ENCODE assay signal across 16 cellular contexts in the genomic region with DNA sequence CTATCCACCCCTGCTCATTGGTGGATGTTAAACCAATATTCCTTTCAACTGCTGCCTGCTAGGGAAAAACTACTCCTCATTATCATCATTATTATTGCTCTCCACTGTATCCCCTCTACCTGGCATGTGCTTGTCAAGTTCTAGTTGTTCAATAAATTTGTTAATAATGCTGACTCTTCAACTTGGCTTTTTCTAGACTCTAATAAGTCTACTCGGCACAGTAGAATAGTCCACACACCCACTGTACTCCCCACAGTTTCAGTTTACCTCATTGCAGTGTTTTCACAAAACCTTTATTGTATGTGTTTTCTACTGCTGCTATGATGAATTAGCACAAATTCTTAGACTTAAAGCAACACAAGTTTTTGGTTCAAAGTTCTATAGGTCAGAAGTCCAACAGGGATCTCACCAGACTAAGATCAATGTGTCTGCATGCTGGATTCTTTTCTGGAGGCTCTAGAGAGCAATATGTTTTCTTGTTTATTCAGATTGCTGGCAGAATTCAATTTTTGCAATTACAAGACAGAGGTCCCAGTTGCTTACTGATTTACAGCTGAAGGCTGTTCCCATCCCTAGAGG.
"Had no signal": no experiment of that assay in that cellular context is flagged by ENCODE, and none has a peak within 500 bp of the region (broad histone marks: within the 10 kb centered on the region; RNA-seq: fewer than 3 reads in every experiment).

No MANE protein-coding gene starts in this region.

- FAIRE-seq: colon had no signal

- H3K27ac ChIP-seq: ascending aorta, esophagus squamous epithelium, foreskin keratinocyte, neutrophil, skin epidermis, stomach, thoracic aorta had no signal

- H3K4me1 ChIP-seq: foreskin keratinocyte had no signal

- H3K9me3 ChIP-seq: ascending aorta, esophagus squamous epithelium, neutrophil, thoracic aorta had no signal

- H3K4me3 ChIP-seq: ascending aorta, esophagus squamous epithelium, skin epidermis, stomach, thoracic aorta had no signal

- H3K36me3 ChIP-seq: thoracic aorta had no signal

- H3K27me3 ChIP-seq: ascending aorta, esophagus squamous epithelium, foreskin keratinocyte, neutrophil, stomach had no signal

- DNase-seq: activated CD4-positive, alpha-beta memory T cell treated with anti-CD3 and anti-CD28 coated beads for 36 hours; activated CD4-positive, alpha-beta T cell treated with anti-CD3 and anti-CD28 coated beads for 1 hour; activated gamma-delta T cell treated with Interleukin-2 at 50 U/mL for 16 hours; activated T-cell treated with anti-CD3 and anti-CD28 coated beads, Interleukin-2, amount 50 U/mL, for 4 hours; esophagus squamous epithelium; foreskin keratinocyte; naive B cell; posterior cingulate gyrus; stomach; T-cell; T1000 had no signal

- ATAC-seq: activated T-cell treated with anti-CD3 and anti-CD28 coated beads, Interleukin-2, amount 50 U/mL, for 4 hours; foreskin keratinocyte; T-cell had no signal
